Comparison of ENCODE assay signal across 33 cellular contexts in the genomic region with DNA sequence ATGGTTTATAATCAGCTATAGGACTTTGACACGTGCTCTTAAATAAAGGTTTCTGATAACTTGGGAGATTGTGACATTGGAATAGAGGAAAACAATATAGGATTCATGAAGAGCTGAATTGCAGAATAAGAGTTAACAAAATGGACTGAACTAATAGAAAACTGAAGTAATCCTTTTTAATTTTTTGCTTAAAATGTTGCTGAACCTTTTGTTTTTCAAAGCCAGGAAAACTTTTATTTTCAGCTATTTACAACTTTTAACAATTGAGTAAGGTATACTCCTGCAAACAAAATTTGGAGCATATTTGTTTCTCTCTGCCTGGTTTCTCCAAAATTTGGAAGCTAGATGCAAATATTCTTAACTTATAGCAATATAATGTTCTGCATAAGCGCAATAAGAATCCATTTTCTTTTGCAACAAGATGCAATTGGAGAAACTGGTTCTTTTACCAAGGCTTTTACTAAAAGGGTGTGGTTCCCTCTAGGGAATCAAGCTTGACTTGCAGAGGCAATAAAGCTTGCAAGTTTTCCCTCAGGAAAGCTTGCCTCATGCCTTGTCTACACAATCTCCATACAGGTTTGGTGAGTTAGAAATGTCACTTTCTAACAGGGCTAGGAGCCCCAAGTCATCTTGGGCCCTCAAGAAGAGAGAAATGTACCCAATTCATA. TPM values are rescaled to one million over a fixed set of nuclear protein-coding genes. Genes with fewer than 3 reads are reported as not detected.
DNase-seq lines count a peak whose midpoint lies in the region; ATAC-seq, FAIRE-seq and TF ChIP-seq lines count a peak whose summit lies in the region.
"Had no signal": no experiment of that assay in that cellular context is flagged by ENCODE, and none has a peak within 500 bp of the region (broad histone marks: within the 10 kb centered on the region; RNA-seq: fewer than 3 reads in every experiment).

No MANE protein-coding gene starts in this region.

- no peaks in the 10 kb centered on the region for H3K79me2 ChIP-seq in K562 (ENCODE audit: control insufficient read depth, insufficient read depth, low read length)

- H4K20me1 ChIP-seq in K562 (replicated peaks; ENCODE audit: control insufficient read depth, insufficient read depth, low read length) = no peaks in the 10 kb centered on the region

- H3K27me3 ChIP-seq in K562 (ENCODE audit: control insufficient read depth in 2 of 2, insufficient read depth in 2 of 2, low read length in 2 of 2) = no peaks in the 10 kb centered on the region; a peak in 1 of 5 replicates
- H3K27me3 ChIP-seq: breast epithelium, tibial nerve had no signal

- H3K9me3 Mint-ChIP-seq in type B pancreatic cell = peaks cover 14% of the 10 kb centered on the region
- H3K9me3 Mint-ChIP-seq: natural killer cell had no signal

- peak; percentile 15 for FAIRE-seq in K562 (lab: Jason Lieb, UNC)
- FAIRE-seq: D721Med, HepG2 had no signal

- no peak for TF ChIP-seq RAD21 in K562 (CRISPR knock-in tag; conservative IDR thresholded peaks at IDR 0.05 in 1 of 2, IDR thresholded peaks at IDR 0.05 in 1 of 2)

- TF ChIP-seq CTCF in K562 (IDR thresholded peaks at IDR 0.05 in 2 of 3, conservative IDR thresholded peaks at IDR 0.05 in 1 of 3; ENCODE audit: insufficient read depth in 2 of 3, low read depth in 1 of 3, low read length in 3 of 3) = no peak
- no peak for TF ChIP-seq CTCF in type B pancreatic cell (conservative IDR thresholded peaks at IDR 0.05)

- H3K4me2 ChIP-seq in K562 (ENCODE audit: insufficient read depth, low read length) = no peak overlapping the region

- no peak overlapping the region for H3K9ac ChIP-seq in K562 (ENCODE audit: insufficient read depth in 1 of 2, low read depth in 2 of 2, low read length in 2 of 2)

- peaks cover 1% of the 10 kb centered on the region for H3K4me1 Mint-ChIP-seq in type B pancreatic cell (ENCODE audit: unreplicated experiment)

- H3K27ac ChIP-seq in K562 (ENCODE audit: extremely low read depth, low read depth, low read length) = no peak overlapping the region
- H3K27ac ChIP-seq: 22Rv1, breast epithelium, psoas muscle, SK-N-MC, tibial nerve had no signal

- H3K4me3 Mint-ChIP-seq in type B pancreatic cell = no peak overlapping the region
- H3K4me3 Mint-ChIP-seq: activated B cell treated with CpG ODN at 0.5 μM for 24 hours; activated CD4-positive, alpha-beta T cell treated with anti-CD3 and anti-CD28 coated beads, Interleukin-2, amount 10 ng/mL, durations not matched to agents 7 days and 5 days; activated naive CD8-positive, alpha-beta T cell; CD4-positive, alpha-beta T cell; natural killer cell had no signal

- no peaks in the 10 kb centered on the region for H3K9me1 ChIP-seq in K562 (ENCODE audit: control insufficient read depth, insufficient read depth, low read length)

- H3K4me3 ChIP-seq in K562 = no peak overlapping the region
- H3K4me3 ChIP-seq: breast epithelium, HAP-1, lung, psoas muscle, SK-N-MC, tibial nerve had no signal

- CTCF ChIA-PET in K562 (lab: Yijun Ruan, JAX; ENCODE audit: low intra/inter-chr PET ratio) = no interaction called here

- peaks cover 6% of the 10 kb centered on the region for H3K36me3 Mint-ChIP-seq in type B pancreatic cell
- H3K36me3 Mint-ChIP-seq: natural killer cell had no signal

- H3K9me3 ChIP-seq in K562 (replicated peaks; ENCODE audit: control insufficient read depth, insufficient read depth, low read depth, low read length) = no peaks in the 10 kb centered on the region; the same call in 1 of the 2 replicates
- H3K9me3 ChIP-seq: HAP-1, psoas muscle, tibial nerve had no signal

- intact Hi-C loops in K562 (cut with micrococcal nuclease) = no loop called here

- no peaks in the 10 kb centered on the region for H3K27me3 Mint-ChIP-seq in type B pancreatic cell
- H3K27me3 Mint-ChIP-seq: activated B cell treated with CpG ODN at 0.5 μM for 24 hours; activated naive CD8-positive, alpha-beta T cell; CD4-positive, alpha-beta T cell had no signal

- 6% methylated on average over 2 of the region's 2 CpGs for WGBS in K562 (ENCODE audit: insufficient coverage, low coverage, missing lambda C conversion rate)

- no peak for TF ChIP-seq EP300 in K562 (IDR thresholded peaks at IDR 0.05; ENCODE audit: low read length)

- H2AFZ ChIP-seq in K562 (ENCODE audit: low read depth, low read length) = no peak overlapping the region

- DNase-seq in DMS53 (lab: John Stamatoyannopoulos, UW) (peak; percentile 14), DMS53 treated with DMSO at 0.1 percent for 48 hours (lab: John Stamatoyannopoulos, UW; ENCODE audit: unreplicated experiment) (no peak), K562 (ENCODE audit: extremely low read depth in 1 of 4, low spot score in 3 of 4) (no peak), fibroblast of peridontal ligament (ENCODE audit: extremely low read depth) (peak; percentile 51), type B pancreatic cell (ENCODE audit: extremely low spot score, unreplicated experiment) (no peak), AG08395 (ENCODE audit: low spot score) (no peak), GM03348 (ENCODE audit: low spot score) (no peak), NCI-H1436 treated with DMSO at 0.1 percent for 48 hours (lab: John Stamatoyannopoulos, UW) (no peak)
- DNase-seq: activated B cell treated with CpG ODN at 0.5 μM for 24 hours; activated CD4-positive, alpha-beta T cell treated with anti-CD3 and anti-CD28 coated beads, Interleukin-2, amount 10 ng/mL, durations not matched to agents 7 days and 5 days; activated effector memory CD4-positive, alpha-beta T cell treated with Interleukin-2 at 50 U/mL for 16 hours; anterior cingulate cortex; CD4-positive, alpha-beta T cell; effector CD4-positive, alpha-beta T cell; hippocampal formation; natural killer cell; NCI-H1048; NCI-H1694; NCI-H2171; NCI-H510A; nucleus accumbens; psoas muscle; stimulated activated CD4-positive, alpha-beta T cell treated with anti-CD3 and anti-CD28 coated beads, Interleukin-4, amount 100 ng/mL, for 24 hours had no signal

- no peak for TF ChIP-seq POLR2A in K562 (conservative IDR thresholded peaks at IDR 0.05)

- POLR2A ChIA-PET in K562 (lab: Yijun Ruan, JAX) = interaction anchor here (1.2 kb wide), 1 partner anchor 10 kb away, joined by 9 read pairs; a partner anchor contains a TSS

- BruUV-seq in K562 (replicated peaks; lab: Mats Ljungman, UMichigan) = no TSS peak

- ATAC-seq in K562 = no peak
- ATAC-seq: HepG2, natural killer cell, psoas muscle, sciatic nerve had no signal

- in situ Hi-C loops in K562 (cut with MboI) = no loop called here

- peak overlapping the region; percentile 48 for H3K27ac Mint-ChIP-seq in type B pancreatic cell
- H3K27ac Mint-ChIP-seq: activated B cell treated with CpG ODN at 0.5 μM for 24 hours; activated CD4-positive, alpha-beta T cell treated with anti-CD3 and anti-CD28 coated beads, Interleukin-2, amount 10 ng/mL, durations not matched to agents 7 days and 5 days; activated naive CD8-positive, alpha-beta T cell; CD4-positive, alpha-beta T cell; natural killer cell had no signal

- no peaks in the 10 kb centered on the region for H3K36me3 ChIP-seq in K562 (ENCODE audit: control insufficient read depth, insufficient read depth, low read length)
- H3K36me3 ChIP-seq: breast epithelium, HAP-1, tibial nerve had no signal

- peaks cover 0 to 3% of the 10 kb centered on the region in 2 experiments; a peak in 3 of 5 replicates for H3K4me1 ChIP-seq in K562 (replicated peaks in 1 of 2; ENCODE audit: control insufficient read depth in 2 of 2, insufficient read depth in 2 of 2, low read length in 2 of 2)
- H3K4me1 ChIP-seq: breast epithelium, HAP-1, psoas muscle, tibial nerve had no signal

TF ChIP-seq in K562, 482 proteins besides CTCF, POLR2A, EP300 and RAD21:
- TF ChIP-seq ZNF696 (CRISPR knock-in tag; conservative IDR thresholded peaks at IDR 0.05) (no peak), MAFK (IDR thresholded peaks at IDR 0.05; ENCODE audit: low read length) (no peak), POLR3G (IDR thresholded peaks at IDR 0.05; ENCODE audit: extremely low read depth, insufficient read length, insufficient replicate concordance) (no peak)
- TF ChIP-seq, protein P1, sequence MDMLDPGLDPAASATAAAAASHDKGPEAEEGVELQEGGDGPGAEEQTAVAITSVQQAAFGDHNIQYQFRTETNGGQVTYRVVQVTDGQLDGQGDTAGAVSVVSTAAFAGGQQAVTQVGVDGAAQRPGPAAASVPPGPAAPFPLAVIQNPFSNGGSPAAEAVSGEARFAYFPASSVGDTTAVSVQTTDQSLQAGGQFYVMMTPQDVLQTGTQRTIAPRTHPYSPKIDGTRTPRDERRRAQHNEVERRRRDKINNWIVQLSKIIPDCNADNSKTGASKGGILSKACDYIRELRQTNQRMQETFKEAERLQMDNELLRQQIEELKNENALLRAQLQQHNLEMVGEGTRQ (CRISPR knock-in tag; IDR thresholded peaks at IDR 0.05) = no peak

RNA-seq across cellular contexts. Expression of a gene that starts 10.3 kb away (rescaled TPM):
- 151 and 203 TPM in 2 replicates for total RNA-seq in K562 (2011; cell fraction: chromatin; rRNA removed; ENCODE audit: low replicate concordance)
- total RNA-seq in K562 (2011; cell fraction: nucleolus; rRNA removed) = 36.9 and 40.5 TPM in 2 replicates
- 71.6 and 105 TPM in 2 replicates for total RNA-seq in K562 (2011; cell fraction: nucleoplasm; rRNA removed)
- 14.0 and 18.0 TPM in 2 replicates for total RNA-seq in K562 (2014; rRNA removed)
- 13.9 and 19.2 TPM in 2 replicates for total RNA-seq in K562 (2014; rRNA removed; fragmentation: Illumina TruSeq; extraction: Trizol)
- total RNA-seq in K562 (2015; rRNA removed; fragmentation: Illumina TruSeq; extraction: Trizol) = 6.9 TPM in 2 replicates
- total RNA-seq in K562 (2021) = 13.4 and 15.1 TPM in 2 replicates
- 155 and 176 TPM in 2 replicates for polyA plus RNA-seq in K562 (2011; rRNA removed)
- 57.1 and 62.9 TPM in 2 replicates for polyA plus RNA-seq in K562 (2011; cell fraction: cytosol; rRNA removed)
- polyA plus RNA-seq in K562 (2011; cell fraction: nucleus; rRNA removed) = 119 and 188 TPM in 2 replicates
- polyA plus RNA-seq in K562 (2012) = 10.5 and 15.1 TPM in 2 replicates
- polyA plus RNA-seq in K562 (2014; fragmentation: Illumina TruSeq; extraction: Trizol) = 14.6 and 17.2 TPM in 2 replicates
- polyA plus RNA-seq in K562 (2014; fragmentation: Nextera tagmentation; extraction: Ambion mirVana) = 1 to 10 TPM; 3.5 to 4.2 TPM
- 12.3 and 12.7 TPM in 2 replicates for polyA plus RNA-seq in K562 (2014; rRNA removed)
- 299 and 351 TPM in 2 replicates for polyA minus RNA-seq in K562 (2011; rRNA and poly(A)+ RNA removed)
- 75.0 and 80.5 TPM in 2 replicates for polyA minus RNA-seq in K562 (2011; cell fraction: cytosol; rRNA and poly(A)+ RNA removed)
- polyA minus RNA-seq in K562 (2011; cell fraction: nucleus; rRNA and poly(A)+ RNA removed) = 64.0 and 112 TPM in 2 replicates
- total RNA-seq in type B pancreatic cell (ENCODE audit: low replicate concordance) = 10.5 and 11.5 TPM in 2 replicates

Comparison
In these comparisons a context has a peak if more than half of its experiments do, and no peak if none do; other contexts are left out.
1. DNase-seq: peak in DMS53 (single experiment) and fibroblast of peridontal ligament (single experiment); none in DMS53 treated with DMSO at 0.1 percent for 48 hours (single experiment), K562 (0 of 4), type B pancreatic cell (single experiment), AG08395 (single experiment), GM03348 (single experiment) and NCI-H1436 treated with DMSO at 0.1 percent for 48 hours (single experiment).